19 cellular contexts compared by ENCODE assay signal in genomic region chr18:8176554-8176953, GRCh38.
DNase-seq lines count a peak whose midpoint lies in the region; ATAC-seq and TF ChIP-seq lines count a peak whose summit lies in the region.
"Had no signal": no experiment of that assay in that cellular context is flagged by ENCODE, and none has a peak within 500 bp of the region (broad histone marks: within the 10 kb centered on the region; RNA-seq: fewer than 3 reads in every experiment).

No MANE protein-coding gene starts in this region.

- H3K4me3 ChIP-seq in WERI-Rb-1 (ENCODE audit: low read depth, low read length) (no peak overlapping the region), psoas muscle (no peak overlapping the region), aorta (ENCODE audit: low read length in 2 of 2) (no peak overlapping the region)
- H3K4me3 ChIP-seq: skin epidermis, upper lobe of right lung had no signal

- H3K4me1 Mint-ChIP-seq in endothelial cell (ENCODE audit: unreplicated experiment): peaks cover 6% of the 10 kb centered on the region
- H3K4me1 Mint-ChIP-seq: stimulated activated effector memory CD8-positive, alpha-beta T cell treated with anti-CD3 and anti-CD28 coated beads, Interleukin-12 subunit alpha, Interleukin-12 subunit beta, amount 100 ng/mL, for 72 hours had no signal

- H3K27ac Mint-ChIP-seq in endothelial cell (ENCODE audit: unreplicated experiment): no peak overlapping the region
- H3K27ac Mint-ChIP-seq: stimulated activated effector memory CD8-positive, alpha-beta T cell treated with anti-CD3 and anti-CD28 coated beads, Interleukin-12 subunit alpha, Interleukin-12 subunit beta, amount 100 ng/mL, for 72 hours; T-helper 1 cell treated with Interleukin-12 subunit alpha and Interleukin-12 subunit beta and Interleukin-4 antibody, amounts not matched to agents 30 μg/mL and 1 μg/mL, for 36 hours had no signal

- DNase-seq in DMS53 treated with DMSO at 0.1 percent for 48 hours (lab: John Stamatoyannopoulos, UW; ENCODE audit: unreplicated experiment) (peak; percentile 27), WERI-Rb-1 (peak; percentile 19), kidney tubule cell (ENCODE audit: low spot score) (peak; percentile 50), psoas muscle (no peak), aorta (no peak), kidney glomerular epithelial cell (lab: John Stamatoyannopoulos, UW) (no peak), endothelial cell (ENCODE audit: low spot score) (no peak)
- DNase-seq in stimulated activated CD4-positive, alpha-beta T cell treated with anti-CD3 and anti-CD28 coated beads, Interleukin-15, amount 100 ng/mL, for 24 hours: no peak
- DNase-seq: activated effector memory CD4-positive, alpha-beta T cell treated with anti-CD3 and anti-CD28 coated beads, Interleukin-2, amount 50 U/mL, for 16 hours; anterior cingulate cortex; cortex of kidney; erythroblast; left cardiac atrium; NCI-H2081 treated with DMSO at 0.1 percent for 48 hours; NCI-H774; upper lobe of right lung had no signal

- no peaks in the 10 kb centered on the region for H3K27me3 ChIP-seq in WERI-Rb-1 (ENCODE audit: insufficient read depth, low read depth, severe bottlenecking)
- H3K27me3 ChIP-seq in psoas muscle (ENCODE audit: insufficient read depth in 3 of 3, low read length in 2 of 3): no peaks in the 10 kb centered on the region
- H3K27me3 ChIP-seq in aorta (ENCODE audit: control insufficient read depth in 1 of 2, insufficient read depth in 2 of 2, low read length in 1 of 2): no peaks in the 10 kb centered on the region
- H3K27me3 ChIP-seq: upper lobe of right lung had no signal

- no peaks in the 10 kb centered on the region for H3K27me3 Mint-ChIP-seq in endothelial cell (ENCODE audit: unreplicated experiment)

- H3K36me3 Mint-ChIP-seq in endothelial cell (ENCODE audit: low read depth, unreplicated experiment): peaks cover 28% of the 10 kb centered on the region
- H3K36me3 Mint-ChIP-seq: stimulated activated effector memory CD8-positive, alpha-beta T cell treated with anti-CD3 and anti-CD28 coated beads, Interleukin-12 subunit alpha, Interleukin-12 subunit beta, amount 100 ng/mL, for 72 hours had no signal

- no peaks in the 10 kb centered on the region for H3K9me3 Mint-ChIP-seq in endothelial cell (ENCODE audit: unreplicated experiment)

- 13 to 26% (median 14%) methylated on average over 4 of the region's 4 CpGs for WGBS in psoas muscle, 3 donors
- WGBS in aorta, 2 donors: 73 to 78% methylated on average over 4 of the region's 4 CpGs

- TF ChIP-seq CTCF in WERI-Rb-1 (IDR thresholded peaks at IDR 0.05; ENCODE audit: low read depth, low read length) (no peak), psoas muscle (IDR thresholded peaks at IDR 0.05) (no peak), endothelial cell (IDR thresholded peaks at IDR 0.05; ENCODE audit: unreplicated experiment) (no peak)

- no peaks in the 10 kb centered on the region for H3K36me3 ChIP-seq in WERI-Rb-1
- no peaks in the 10 kb centered on the region for H3K36me3 ChIP-seq in psoas muscle (ENCODE audit: insufficient read depth in 1 of 2, low read depth in 1 of 2)
- no peaks in the 10 kb centered on the region for H3K36me3 ChIP-seq in aorta (ENCODE audit: control insufficient read depth in 1 of 2, insufficient read depth in 2 of 2, low read length in 1 of 2)
- H3K36me3 ChIP-seq: upper lobe of right lung had no signal

- peaks cover 31% of the 10 kb centered on the region for H3K4me1 ChIP-seq in psoas muscle
- peaks cover 0 to 4% of the 10 kb centered on the region in 2 donors for H3K4me1 ChIP-seq in aorta (ENCODE audit: control insufficient read depth in 1 of 2, insufficient read depth in 2 of 2, low read length in 2 of 2)

- no peak overlapping the region for H3K27ac ChIP-seq in WERI-Rb-1
- no peak overlapping the region for H3K27ac ChIP-seq in psoas muscle
- peak overlapping the region in 1 of 2 donors; percentile 28 for H3K27ac ChIP-seq in aorta (ENCODE audit: low read depth in 1 of 2, low read length in 2 of 2)
- H3K27ac ChIP-seq: skin epidermis, upper lobe of right lung had no signal

- no peak overlapping the region for H3K4me3 Mint-ChIP-seq in endothelial cell (ENCODE audit: unreplicated experiment)
- H3K4me3 Mint-ChIP-seq: stimulated activated effector memory CD8-positive, alpha-beta T cell treated with anti-CD3 and anti-CD28 coated beads, Interleukin-12 subunit alpha, Interleukin-12 subunit beta, amount 100 ng/mL, for 72 hours; T-helper 1 cell treated with Interleukin-12 subunit alpha and Interleukin-12 subunit beta and Interleukin-4 antibody, amounts not matched to agents 30 μg/mL and 1 μg/mL, for 36 hours had no signal

- peak; percentile 25 to 78 (median 74) for ATAC-seq in psoas muscle
- no peak for ATAC-seq in aorta (ENCODE audit: low FRiP score)
- ATAC-seq: stimulated activated effector memory CD8-positive, alpha-beta T cell treated with anti-CD3 and anti-CD28 coated beads, Interleukin-12 subunit alpha, Interleukin-12 subunit beta, amount 100 ng/mL, for 72 hours had no signal

- H3K9me3 ChIP-seq in WERI-Rb-1 (ENCODE audit: severe bottlenecking) (peaks cover 3% of the 10 kb centered on the region), psoas muscle (no peaks in the 10 kb centered on the region), aorta (ENCODE audit: control insufficient read depth, low read length) (no peaks in the 10 kb centered on the region)
- H3K9me3 ChIP-seq: upper lobe of right lung had no signal

- intact Hi-C loops in psoas muscle (cut with DNase I) (no loop called here), aorta (cut with DNase I) (no loop called here)

Comparison
In these comparisons a context has a peak if more than half of its experiments do, and no peak if none do; other contexts are left out.
1. DNase-seq: peak in DMS53 treated with DMSO at 0.1 percent for 48 hours (single experiment), WERI-Rb-1 (single experiment) and kidney tubule cell (single experiment); none in psoas muscle (0 of 2), stimulated activated CD4-positive, alpha-beta T cell treated with anti-CD3 and anti-CD28 coated beads, Interleukin-15, amount 100 ng/mL, for 24 hours (single experiment), aorta (0 of 2), kidney glomerular epithelial cell (single experiment) and endothelial cell (single experiment).